In genomic region chr5:140220032-140220697, GRCh38 we compare ENCODE assay signal across 9 cellular contexts. TPM values are rescaled to one million over a fixed set of nuclear protein-coding genes. Genes with fewer than 3 reads are reported as not detected.
DNase-seq lines count a peak whose midpoint lies in the region; ATAC-seq and TF ChIP-seq lines count a peak whose summit lies in the region.
"Had no signal": no experiment of that assay in that cellular context is flagged by ENCODE, and none has a peak within 500 bp of the region (broad histone marks: within the 10 kb centered on the region; RNA-seq: fewer than 3 reads in every experiment).

No MANE protein-coding gene starts in this region.

- peaks cover 66 to 87% (median 85%) of the 10 kb centered on the region in 3 donors for H3K4me1 ChIP-seq in skeletal muscle tissue (ENCODE audit: control insufficient read depth in 3 of 3, insufficient read depth in 3 of 3, low read length in 3 of 3)

- no peak overlapping the region for H3K4me3 Mint-ChIP-seq in T-helper 2 cell treated with Interferon-gamma antibody and Interleukin-4, amounts not matched to agents 5 μg/mL and 100 μg/mL, for 36 hours
- no peak overlapping the region for H3K4me3 Mint-ChIP-seq in activated T-helper 2 cell treated with anti-CD3 and anti-CD28 coated beads, Interferon-gamma antibody, Interleukin-2, Interleukin-4, amounts not matched to agents 10 μg/mL and 5 μg/mL and 100 μg/mL, durations not matched to agents 14 hours and 24 hours and 36 hours (ENCODE audit: low read depth)

- H3K9ac ChIP-seq in skeletal muscle tissue (ENCODE audit: low read depth in 1 of 3, low read length in 3 of 3): peak overlapping the region in 2 of 3 donors; percentile 35 to 58

- H3K27me3 Mint-ChIP-seq in T-helper 2 cell treated with Interferon-gamma antibody and Interleukin-4, amounts not matched to agents 5 μg/mL and 100 μg/mL, for 36 hours (ENCODE audit: low read depth): no peaks in the 10 kb centered on the region
- no peaks in the 10 kb centered on the region for H3K27me3 Mint-ChIP-seq in activated T-helper 2 cell treated with anti-CD3 and anti-CD28 coated beads, Interferon-gamma antibody, Interleukin-2, Interleukin-4, amounts not matched to agents 10 μg/mL and 5 μg/mL and 100 μg/mL, durations not matched to agents 14 hours and 24 hours and 36 hours (ENCODE audit: low read depth)

- peaks cover 13% of the 10 kb centered on the region for H3K4me1 Mint-ChIP-seq in T-helper 2 cell treated with Interferon-gamma antibody and Interleukin-4, amounts not matched to agents 5 μg/mL and 100 μg/mL, for 36 hours (ENCODE audit: low read depth)
- peaks cover 21% of the 10 kb centered on the region for H3K4me1 Mint-ChIP-seq in activated T-helper 2 cell treated with anti-CD3 and anti-CD28 coated beads, Interferon-gamma antibody, Interleukin-2, Interleukin-4, amounts not matched to agents 10 μg/mL and 5 μg/mL and 100 μg/mL, durations not matched to agents 14 hours and 24 hours and 36 hours (ENCODE audit: low read depth)

- H3K9me3 Mint-ChIP-seq in T-helper 2 cell treated with Interferon-gamma antibody and Interleukin-4, amounts not matched to agents 5 μg/mL and 100 μg/mL, for 36 hours: no peaks in the 10 kb centered on the region
- H3K9me3 Mint-ChIP-seq in activated T-helper 2 cell treated with anti-CD3 and anti-CD28 coated beads, Interferon-gamma antibody, Interleukin-2, Interleukin-4, amounts not matched to agents 10 μg/mL and 5 μg/mL and 100 μg/mL, durations not matched to agents 14 hours and 24 hours and 36 hours: no peaks in the 10 kb centered on the region

- no peak overlapping the region for H3K4me3 ChIP-seq in astrocyte of the cerebellum (ENCODE audit: low read depth, low read length)
- H3K4me3 ChIP-seq in skeletal muscle tissue (ENCODE audit: low read length in 3 of 3): no peak overlapping the region

- H3K27ac Mint-ChIP-seq in T-helper 2 cell treated with Interferon-gamma antibody and Interleukin-4, amounts not matched to agents 5 μg/mL and 100 μg/mL, for 36 hours: no peak overlapping the region
- H3K27ac Mint-ChIP-seq in activated T-helper 2 cell treated with anti-CD3 and anti-CD28 coated beads, Interferon-gamma antibody, Interleukin-2, Interleukin-4, amounts not matched to agents 10 μg/mL and 5 μg/mL and 100 μg/mL, durations not matched to agents 14 hours and 24 hours and 36 hours: no peak overlapping the region

- no peaks in the 10 kb centered on the region for H3K36me3 ChIP-seq in skeletal muscle tissue (ENCODE audit: control insufficient read depth in 3 of 3, insufficient read depth in 3 of 3, low read length in 3 of 3)

- intact Hi-C loops in activated T-helper 2 cell treated with anti-CD3 and anti-CD28 coated beads, Interferon-gamma antibody, Interleukin-2, Interleukin-4, amounts not matched to agents 10 μg/mL and 5 μg/mL and 100 μg/mL, durations not matched to agents 14 hours and 24 hours and 36 hours (cut with micrococcal nuclease): no loop called here

- no peaks in the 10 kb centered on the region for H3K27me3 ChIP-seq in skeletal muscle tissue (ENCODE audit: control insufficient read depth in 3 of 3, insufficient read depth in 3 of 3, low read length in 3 of 3)

- TF ChIP-seq CTCF in astrocyte of the cerebellum (IDR thresholded peaks at IDR 0.05; ENCODE audit: low read depth, low read length, missing control alignments): no peak

- in situ Hi-C loops in astrocyte of the cerebellum (cut with HindIII; ENCODE audit: low sequenced_read_pairs): no loop called here

- DNase-seq in T-helper 2 cell treated with Interferon-gamma antibody and Interleukin-4, amounts not matched to agents 5 μg/mL and 100 μg/mL, for 36 hours (ENCODE audit: low spot score): peak; percentile 10
- DNase-seq in T-helper 2 cell: no peak
- DNase-seq in astrocyte of the cerebellum (ENCODE audit: low read depth): peak; percentile 20
- DNase-seq in NCI-H69 (lab: John Stamatoyannopoulos, UW): no peak
- DNase-seq in activated T-helper 2 cell treated with anti-CD3 and anti-CD28 coated beads, Interferon-gamma antibody, Interleukin-2, Interleukin-4, amounts not matched to agents 10 μg/mL and 5 μg/mL and 100 μg/mL, durations not matched to agents 14 hours and 24 hours and 36 hours (ENCODE audit: low spot score): no peak
- DNase-seq in SW 1271 (lab: John Stamatoyannopoulos, UW): no peak
- DNase-seq: activated gamma-delta T cell treated with Interleukin-2 at 50 U/mL for 16 hours had no signal

- ATAC-seq in HG02852 (IDR thresholded peaks at IDR 0.05; ENCODE audit: unreplicated experiment): peak; percentile 55

- no peaks in the 10 kb centered on the region for H3K36me3 Mint-ChIP-seq in T-helper 2 cell treated with Interferon-gamma antibody and Interleukin-4, amounts not matched to agents 5 μg/mL and 100 μg/mL, for 36 hours (ENCODE audit: low read depth)
- H3K36me3 Mint-ChIP-seq in activated T-helper 2 cell treated with anti-CD3 and anti-CD28 coated beads, Interferon-gamma antibody, Interleukin-2, Interleukin-4, amounts not matched to agents 10 μg/mL and 5 μg/mL and 100 μg/mL, durations not matched to agents 14 hours and 24 hours and 36 hours (ENCODE audit: low read depth): no peaks in the 10 kb centered on the region

- peak overlapping the region; percentile 95 for H3K27ac ChIP-seq in skeletal muscle tissue (ENCODE audit: low read depth, low read length)

- no peaks in the 10 kb centered on the region for H3K9me3 ChIP-seq in skeletal muscle tissue (ENCODE audit: control insufficient read depth in 3 of 3, low read length in 3 of 3)

RNA-seq across cellular contexts. Expression of gene CYSTM1, which starts 45.2 kb away (rescaled TPM):
- total RNA-seq in skeletal muscle tissue: 3.1 TPM
- 9.2 and 11.3 TPM in 2 replicates for total RNA-seq in activated T-helper 2 cell treated with anti-CD3 and anti-CD28 coated beads, Interferon-gamma antibody, Interleukin-2, Interleukin-4, amounts not matched to agents 10 μg/mL and 5 μg/mL and 100 μg/mL, durations not matched to agents 14 hours and 24 hours and 36 hours

Comparison
In these comparisons a context has a peak if more than half of its experiments do, and no peak if none do; other contexts are left out.
1. DNase-seq: peak in T-helper 2 cell treated with Interferon-gamma antibody and Interleukin-4, amounts not matched to agents 5 μg/mL and 100 μg/mL, for 36 hours (single experiment) and astrocyte of the cerebellum (single experiment); none in T-helper 2 cell (0 of 5), NCI-H69 (single experiment), activated T-helper 2 cell treated with anti-CD3 and anti-CD28 coated beads, Interferon-gamma antibody, Interleukin-2, Interleukin-4, amounts not matched to agents 10 μg/mL and 5 μg/mL and 100 μg/mL, durations not matched to agents 14 hours and 24 hours and 36 hours (single experiment) and SW 1271 (0 of 2).